ENCODE assay signal across 10 cellular contexts in genomic region chr2:67070826-67071225, GRCh38.
"Had no signal": no experiment of that assay in that cellular context is flagged by ENCODE, and none has a peak within 500 bp of the region (broad histone marks: within the 10 kb centered on the region; RNA-seq: fewer than 3 reads in every experiment).

No MANE protein-coding gene starts in this region.

- H3K4me1 Mint-ChIP-seq: IgD-negative memory B cell had no signal

- H3K27ac Mint-ChIP-seq: GM23338, H9, IgD-negative memory B cell had no signal

- ATAC-seq: GM23338 had no signal

- DNase-seq: H9, HCEC 1CT, Karpas-422, KBM-7 had no signal

- H3K27me3 Mint-ChIP-seq: IgD-negative memory B cell had no signal

- H2AFZ ChIP-seq: GM23338 had no signal

- H3K4me3 ChIP-seq: GM23338 had no signal

- H3K4me3 Mint-ChIP-seq: GM23338, H9, IgD-negative memory B cell had no signal

- H3K9me3 Mint-ChIP-seq: GM23338 had no signal

- H3K27ac ChIP-seq: KMS-11 had no signal

- H3K4me2 ChIP-seq: GM23338, KMS-11 had no signal

- FAIRE-seq: H1, H54, HTR-8/SVneo had no signal

- H3K9ac ChIP-seq: KMS-11 had no signal
